8 cellular contexts compared by ENCODE assay signal in genomic region chrX:46978341-46979291, GRCh38.
A peak's percentile ranks its signal among the peaks of the same experiment; 100 is the strongest.
DNase-seq lines count a peak whose midpoint lies in the region; FAIRE-seq and TF ChIP-seq lines count a peak whose summit lies in the region.

No MANE protein-coding gene starts in this region.

- no peaks in the 10 kb centered on the region for H3K36me3 ChIP-seq in ascending aorta

- DNase-seq in AG08396 (ENCODE audit: low spot score) (peak; percentile 42), GM19239 (ENCODE audit: insufficient read length, low spot score) (peak; percentile 4), NCI-H1105 (lab: John Stamatoyannopoulos, UW) (peak; percentile 44), ascending aorta (ENCODE audit: low spot score in 2 of 2) (peak in 1 of 2 donors; percentile 77), iPS DF 4.7 (ENCODE audit: extremely low read depth, low spot score) (peak; percentile 38), inferior parietal cortex (ENCODE audit: extremely low spot score) (no peak)
- peak; percentile 53 for DNase-seq in T-helper 2 cell treated with Interferon-gamma antibody and Interleukin-4, amounts not matched to agents 5 μg/mL and 100 μg/mL, for 36 hours (ENCODE audit: low spot score)
- DNase-seq in stimulated activated CD4-positive, alpha-beta T cell treated with anti-CD3 and anti-CD28 coated beads, Interleukin-1b, Interleukin-23, amount 100 ng/mL, for 1 hour (ENCODE audit: low read depth in 2 of 2), result peak; percentile 24 to 51

- peak; percentile 95 for FAIRE-seq in GM19239 (lab: Jason Lieb, UNC)

- peak; percentile 13 to 52 (median 42) for TF ChIP-seq CTCF in ascending aorta (IDR thresholded peaks at IDR 0.05)

- H3K27me3 Mint-ChIP-seq in T-helper 2 cell treated with Interferon-gamma antibody and Interleukin-4, amounts not matched to agents 5 μg/mL and 100 μg/mL, for 36 hours (ENCODE audit: low read depth), result peaks cover 15% of the 10 kb centered on the region

- no peak overlapping the region for H3K4me3 Mint-ChIP-seq in T-helper 2 cell treated with Interferon-gamma antibody and Interleukin-4, amounts not matched to agents 5 μg/mL and 100 μg/mL, for 36 hours

- H3K27ac ChIP-seq in ascending aorta, result peak overlapping the region in 1 of 2 donors; percentile 51

- H3K9me3 Mint-ChIP-seq in T-helper 2 cell treated with Interferon-gamma antibody and Interleukin-4, amounts not matched to agents 5 μg/mL and 100 μg/mL, for 36 hours, result no peaks in the 10 kb centered on the region

- no peaks in the 10 kb centered on the region for H3K36me3 Mint-ChIP-seq in T-helper 2 cell treated with Interferon-gamma antibody and Interleukin-4, amounts not matched to agents 5 μg/mL and 100 μg/mL, for 36 hours (ENCODE audit: low read depth)

- no peaks in the 10 kb centered on the region for H3K9me3 ChIP-seq in ascending aorta

- no peak overlapping the region for H3K27ac Mint-ChIP-seq in T-helper 2 cell treated with Interferon-gamma antibody and Interleukin-4, amounts not matched to agents 5 μg/mL and 100 μg/mL, for 36 hours

- H3K4me3 ChIP-seq in ascending aorta, result no peak overlapping the region

- H3K4me1 ChIP-seq in ascending aorta, result no peaks in the 10 kb centered on the region

- no peaks in the 10 kb centered on the region for H3K4me1 Mint-ChIP-seq in T-helper 2 cell treated with Interferon-gamma antibody and Interleukin-4, amounts not matched to agents 5 μg/mL and 100 μg/mL, for 36 hours (ENCODE audit: low read depth)

- no peaks in the 10 kb centered on the region for H3K27me3 ChIP-seq in ascending aorta

- intact Hi-C loops in ascending aorta (cut with DNase I), result loop anchor here (2.0 kb wide), 1 partner anchor 66 kb away; the partner anchor contains the start of gene JADE3
